ENCODE assay signal across 13 cellular contexts in the genomic region with DNA sequence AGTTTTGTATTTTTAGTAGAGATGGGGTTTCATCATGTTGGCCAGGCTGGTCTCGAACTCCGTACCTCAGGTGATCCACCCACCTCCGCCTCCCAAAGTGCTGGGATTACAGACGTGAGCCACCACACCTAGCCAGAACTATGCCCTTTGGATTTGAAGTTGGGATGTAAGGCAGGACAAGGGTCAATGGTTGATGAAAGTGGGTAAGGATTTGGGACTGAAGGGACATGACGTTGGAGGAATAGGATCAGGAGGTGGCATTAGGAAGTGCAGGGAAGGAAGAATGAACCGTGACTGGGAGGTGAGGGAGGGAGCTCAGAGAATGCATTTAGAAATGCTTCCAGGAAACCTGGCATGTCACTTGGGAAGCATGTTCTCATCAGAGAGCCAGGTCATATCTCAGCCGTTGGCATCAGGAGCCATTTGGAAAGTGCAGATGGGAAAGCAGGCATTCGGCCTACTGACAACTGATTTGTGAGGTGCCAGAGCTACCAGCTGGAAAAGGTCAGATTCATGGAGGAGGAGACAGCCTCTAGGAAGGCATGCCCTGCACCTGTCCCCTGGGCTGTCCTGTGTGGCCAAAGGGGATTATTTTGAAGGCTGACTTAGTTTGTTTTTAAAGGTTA. TPM values are rescaled to one million over a fixed set of nuclear protein-coding genes. Genes with fewer than 3 reads are reported as not detected.
DNase-seq lines count a peak whose midpoint lies in the region; ATAC-seq, FAIRE-seq and TF ChIP-seq lines count a peak whose summit lies in the region.
"Had no signal": no experiment of that assay in that cellular context is flagged by ENCODE, and none has a peak within 500 bp of the region (broad histone marks: within the 10 kb centered on the region; RNA-seq: fewer than 3 reads in every experiment).

No MANE protein-coding gene starts in this region.

- H3K4me1 Mint-ChIP-seq in activated CD4-positive, alpha-beta T cell treated with anti-CD3 and anti-CD28 coated beads, Interleukin-2, amount 10 ng/mL, durations not matched to agents 24 days and 14 days, result peaks cover 32% of the 10 kb centered on the region

- peak overlapping the region; percentile 29; the same call in 1 of the 2 replicates for H3K4me2 ChIP-seq in OCI-LY7 (ENCODE audit: low read length)

- intact Hi-C loops in activated CD4-positive, alpha-beta T cell treated with anti-CD3 and anti-CD28 coated beads, Interleukin-2, amount 10 ng/mL, durations not matched to agents 24 days and 14 days (cut with micrococcal nuclease), result loop anchor here (5.0 kb wide), 2 partner anchors 87 to 752 kb away; partner anchors contain the start of gene EEA1
- intact Hi-C loops in OCI-LY7 (cut with micrococcal nuclease; ENCODE audit: unreplicated experiment) (loop anchor here (5.0 to 10.0 kb wide), 2 partner anchors 87 to 235 kb away; partner anchors contain the start of gene UBE2N), left ventricle myocardium inferior (cut with micrococcal nuclease) (no loop called here), gastrocnemius medialis (cut with DNase I; ENCODE audit: low total_unique reads) (loop anchor here (5.0 kb wide), 2 partner anchors 213 to 398 kb away; no protein-coding TSS in a partner anchor)

- H3K4me3 ChIP-seq in OCI-LY7 (ENCODE audit: low read depth, low read length, poor library complexity, severe bottlenecking) (no peak overlapping the region), left ventricle myocardium inferior (peak overlapping the region; percentile 74), gastrocnemius medialis (no peak overlapping the region)
- H3K4me3 ChIP-seq: lung, transverse colon had no signal

- no peak for TF ChIP-seq CTCF in OCI-LY7 (conservative IDR thresholded peaks at IDR 0.05; ENCODE audit: low read length)
- no peak for TF ChIP-seq CTCF in left ventricle myocardium inferior (IDR thresholded peaks at IDR 0.05; ENCODE audit: borderline replicate concordance)
- TF ChIP-seq CTCF in gastrocnemius medialis (IDR thresholded peaks at IDR 0.05 in 4 of 5, conservative IDR thresholded peaks at IDR 0.05 in 1 of 5), result no peak

- no peak for DNase-seq in activated CD4-positive, alpha-beta T cell treated with anti-CD3 and anti-CD28 coated beads, Interleukin-2, amount 10 ng/mL, durations not matched to agents 24 days and 14 days
- no peak for DNase-seq in activated CD4-positive, alpha-beta T cell treated with anti-CD3 and anti-CD28 coated beads, Interleukin-2, amount 50 U/mL, for 1 hour
- DNase-seq in OCI-LY7 (ENCODE audit: low spot score) (no peak), left ventricle myocardium inferior (peak; percentile 44), gastrocnemius medialis (peak; percentile 87 to 93), H54 (ENCODE audit: insufficient read length, low spot score) (no peak), islet precursor cell (no peak)
- DNase-seq: effector memory CD4-positive, alpha-beta T cell; head of caudate nucleus; NCI-H187 treated with DMSO at 0.1 percent for 48 hours; transverse colon had no signal

- FAIRE-seq in H54 (lab: Jason Lieb, UNC), result no peak

- H3K36me3 ChIP-seq in OCI-LY7 (ENCODE audit: insufficient read depth, low read length), result no peaks in the 10 kb centered on the region
- peaks cover 4% of the 10 kb centered on the region for H3K36me3 ChIP-seq in left ventricle myocardium inferior
- no peaks in the 10 kb centered on the region for H3K36me3 ChIP-seq in gastrocnemius medialis
- H3K36me3 ChIP-seq: transverse colon had no signal

- no peaks in the 10 kb centered on the region for H3K27me3 ChIP-seq in left ventricle myocardium inferior (ENCODE audit: low read depth)
- no peaks in the 10 kb centered on the region for H3K27me3 ChIP-seq in gastrocnemius medialis
- H3K27me3 ChIP-seq: transverse colon had no signal

- CTCF ChIA-PET in OCI-LY7 (lab: Charles Lee; ENCODE audit: unreplicated experiment), result no interaction called here

- H3K79me2 ChIP-seq in OCI-LY7 (ENCODE audit: insufficient read depth, low read depth, low read length), result no peaks in the 10 kb centered on the region

- POLR2A ChIA-PET in OCI-LY7 (lab: Charles Lee), result interaction anchor here (1.0 to 1.2 kb wide), 2 partner anchors 86 to 237 kb away, joined by 3 read pairs; partner anchors contain the start of gene UBE2N

- peak; percentile 82 to 88 for ATAC-seq in gastrocnemius medialis
- ATAC-seq in GM18517 (IDR thresholded peaks at IDR 0.05; ENCODE audit: unreplicated experiment), result no peak

- no peaks in the 10 kb centered on the region for H3K9me2 ChIP-seq in OCI-LY7 (ENCODE audit: insufficient read depth, low read length)

- no peaks in the 10 kb centered on the region for H4K20me1 ChIP-seq in OCI-LY7 (ENCODE audit: insufficient read depth, low read length)

- in situ Hi-C loops in gastrocnemius medialis (cut with MboI; ENCODE audit: low sequenced_read_pairs in 4 of 4), result loop anchor here in 3 of 4 donors (5.0 to 10.0 kb wide), 4 partner anchors 63 to 395 kb away; partner anchors contain the start of gene SOCS2 (in 2 of the 3)

- TF ChIP-seq POLR2A in gastrocnemius medialis (IDR thresholded peaks at IDR 0.05) (no peak), H54 (IDR thresholded peaks at IDR 0.05; ENCODE audit: low read depth, low read length) (no peak)

- H2AFZ ChIP-seq in OCI-LY7 (ENCODE audit: low read length), result peak overlapping the region; percentile 49; the same call in 1 of the 2 replicates

- H3K4me1 ChIP-seq in OCI-LY7 (ENCODE audit: insufficient read depth, low read length, poor library complexity, severe bottlenecking), result peaks cover 24% of the 10 kb centered on the region
- H3K4me1 ChIP-seq in left ventricle myocardium inferior, result peaks cover 73% of the 10 kb centered on the region
- peaks cover 62 to 66% of the 10 kb centered on the region in 2 donors for H3K4me1 ChIP-seq in gastrocnemius medialis

- peak overlapping the region; percentile 6 for H3K27ac Mint-ChIP-seq in activated CD4-positive, alpha-beta T cell treated with anti-CD3 and anti-CD28 coated beads, Interleukin-2, amount 10 ng/mL, durations not matched to agents 24 days and 14 days

- no peaks in the 10 kb centered on the region for H3K27me3 Mint-ChIP-seq in activated CD4-positive, alpha-beta T cell treated with anti-CD3 and anti-CD28 coated beads, Interleukin-2, amount 10 ng/mL, durations not matched to agents 24 days and 14 days

- peaks cover 15% of the 10 kb centered on the region for H3K36me3 Mint-ChIP-seq in activated CD4-positive, alpha-beta T cell treated with anti-CD3 and anti-CD28 coated beads, Interleukin-2, amount 10 ng/mL, durations not matched to agents 24 days and 14 days (ENCODE audit: low read depth)

- H3K27ac ChIP-seq in OCI-LY7 (ENCODE audit: low read depth, low read length, poor library complexity, severe bottlenecking) (no peak overlapping the region), left ventricle myocardium inferior (replicated peaks) (peak overlapping the region; percentile 94), gastrocnemius medialis (peak overlapping the region; percentile 95 to 96 (median 96))

- H3K9me3 ChIP-seq in OCI-LY7 (ENCODE audit: low read length) (no peaks in the 10 kb centered on the region), left ventricle myocardium inferior (replicated peaks) (no peaks in the 10 kb centered on the region), gastrocnemius medialis (no peaks in the 10 kb centered on the region)
- H3K9me3 ChIP-seq: transverse colon had no signal

- H3K9me3 Mint-ChIP-seq in activated CD4-positive, alpha-beta T cell treated with anti-CD3 and anti-CD28 coated beads, Interleukin-2, amount 10 ng/mL, durations not matched to agents 24 days and 14 days, result peaks cover 6% of the 10 kb centered on the region

- no TSS peak for BruUV-seq in OCI-LY7 (replicated peaks; lab: Mats Ljungman, UMichigan)

- peak overlapping the region; percentile 96 for H3K4me3 Mint-ChIP-seq in activated CD4-positive, alpha-beta T cell treated with anti-CD3 and anti-CD28 coated beads, Interleukin-2, amount 10 ng/mL, durations not matched to agents 24 days and 14 days

RNA-seq across cellular contexts. Expression of gene CRADD, which starts 2.2 kb away (rescaled TPM):
- total RNA-seq in activated CD4-positive, alpha-beta T cell treated with anti-CD3 and anti-CD28 coated beads, Interleukin-2, amount 10 ng/mL, durations not matched to agents 24 days and 14 days, result 8.1 and 12.6 TPM in 2 replicates
- 8.9 and 16.8 TPM in 2 replicates for total RNA-seq in OCI-LY7 (2014; rRNA removed; shearing (Covaris generic))
- 7.7 and 10.5 TPM in 2 replicates for total RNA-seq in OCI-LY7 (2022)
- total RNA-seq in left ventricle myocardium inferior, result 46.4 TPM
- total RNA-seq in gastrocnemius medialis, result 10 to 100 TPM; 19.4 to 28.7 (median 22.6) TPM

Comparison
In these comparisons a context has a peak if more than half of its experiments do, and no peak if none do; other contexts are left out.
1. DNase-seq: peak in left ventricle myocardium inferior (single experiment) and gastrocnemius medialis (2 of 2); none in activated CD4-positive, alpha-beta T cell treated with anti-CD3 and anti-CD28 coated beads, Interleukin-2, amount 10 ng/mL, durations not matched to agents 24 days and 14 days (single experiment), activated CD4-positive, alpha-beta T cell treated with anti-CD3 and anti-CD28 coated beads, Interleukin-2, amount 50 U/mL, for 1 hour (single experiment), OCI-LY7 (single experiment), H54 (single experiment) and islet precursor cell (single experiment).